In genomic region chr13:32537580-32538233, GRCh38 we compare ENCODE assay signal across 8 cellular contexts. TPM values are rescaled to one million over a fixed set of nuclear protein-coding genes. Genes with fewer than 3 reads are reported as not detected.
DNase-seq lines count a peak whose midpoint lies in the region; ATAC-seq lines count a peak whose summit lies in the region.

No MANE protein-coding gene starts in this region.

- peak overlapping the region; percentile 95 for H3K9ac ChIP-seq in mucosa of stomach (ENCODE audit: low read length)

- H3K4me1 ChIP-seq in ectodermal cell (ENCODE audit: control insufficient read depth, insufficient read depth, low read length) (peaks cover 4% of the 10 kb centered on the region), mucosa of stomach (ENCODE audit: control insufficient read depth, insufficient read depth, low read length) (peaks cover 7% of the 10 kb centered on the region)

- peaks cover 47% of the 10 kb centered on the region for H3K4me1 Mint-ChIP-seq in stimulated activated naive CD8-positive, alpha-beta T cell treated with anti-CD3 and anti-CD28 coated beads, Interleukin-15, amount 100 ng/mL, for 72 hours

- H3K4me3 ChIP-seq in ectodermal cell (ENCODE audit: insufficient read depth, low read depth, low read length) (peak overlapping the region; percentile 98), mucosa of stomach (ENCODE audit: low read length) (peak overlapping the region; percentile 99)

- H3K9me3 ChIP-seq in ectodermal cell (ENCODE audit: control insufficient read depth, low read length) (no peaks in the 10 kb centered on the region), mucosa of stomach (ENCODE audit: control insufficient read depth, low read length) (no peaks in the 10 kb centered on the region)

- H3K4me3 Mint-ChIP-seq in stimulated activated naive CD8-positive, alpha-beta T cell treated with anti-CD3 and anti-CD28 coated beads, Interleukin-15, amount 100 ng/mL, for 72 hours: peak overlapping the region; percentile 95 to 97

- H3K9me3 Mint-ChIP-seq in stimulated activated naive CD8-positive, alpha-beta T cell treated with anti-CD3 and anti-CD28 coated beads, Interleukin-15, amount 100 ng/mL, for 72 hours: peaks cover 0 to 5% of the 10 kb centered on the region in 2 donors

- H3K27ac Mint-ChIP-seq in stimulated activated naive CD8-positive, alpha-beta T cell treated with anti-CD3 and anti-CD28 coated beads, Interleukin-15, amount 100 ng/mL, for 72 hours: peak overlapping the region; percentile 99

- H3K27me3 ChIP-seq in ectodermal cell (ENCODE audit: control insufficient read depth, insufficient read depth, low read length, poor library complexity, severe bottlenecking): no peaks in the 10 kb centered on the region
- H3K27me3 ChIP-seq in mucosa of stomach (ENCODE audit: control insufficient read depth, insufficient read depth, low read length): no peaks in the 10 kb centered on the region

- ATAC-seq in HG02943 (IDR thresholded peaks at IDR 0.05; ENCODE audit: low read depth, unreplicated experiment) (peak; percentile 4), HG02973 (IDR thresholded peaks at IDR 0.05; ENCODE audit: unreplicated experiment) (no peak), GM18868 (IDR thresholded peaks at IDR 0.05; ENCODE audit: unreplicated experiment) (no peak)
- ATAC-seq in stimulated activated naive CD8-positive, alpha-beta T cell treated with anti-CD3 and anti-CD28 coated beads, Interleukin-15, amount 100 ng/mL, for 72 hours: peak; percentile 30

- peak; percentile 31 to 33 for DNase-seq in activated CD4-positive, alpha-beta T cell treated with anti-CD3 and anti-CD28 coated beads for 4 hours
- DNase-seq in stimulated activated naive CD8-positive, alpha-beta T cell treated with anti-CD3 and anti-CD28 coated beads, Interleukin-15, amount 100 ng/mL, for 72 hours: peak in 1 of 2 donors; percentile 70
- no peak for DNase-seq in epidermal melanocyte (ENCODE audit: insufficient read length, low spot score)

- peak overlapping the region; percentile 92 for H3K27ac ChIP-seq in ectodermal cell (ENCODE audit: insufficient read depth, low read depth, low read length, poor library complexity, severe bottlenecking)

- H3K36me3 ChIP-seq in ectodermal cell (ENCODE audit: control insufficient read depth, insufficient read depth, low read length): peaks cover 10% of the 10 kb centered on the region
- no peaks in the 10 kb centered on the region for H3K36me3 ChIP-seq in mucosa of stomach (ENCODE audit: control insufficient read depth, insufficient read depth, low read length)

- WGBS in ectodermal cell, 2 experiments: 24% methylated on average over 25 of the region's 25 CpGs

- H3K27me3 Mint-ChIP-seq in stimulated activated naive CD8-positive, alpha-beta T cell treated with anti-CD3 and anti-CD28 coated beads, Interleukin-15, amount 100 ng/mL, for 72 hours: peaks cover 6% of the 10 kb centered on the region

RNA-seq across cellular contexts. Expression of gene N4BP2L2, which starts 0.9 kb away (rescaled TPM):
- polyA plus RNA-seq in ectodermal cell (2013, experiment 1 of 4): 83.8 TPM
- 94.9 TPM for polyA plus RNA-seq in ectodermal cell (2013, experiment 2 of 4)
- polyA plus RNA-seq in ectodermal cell (2013, experiment 3 of 4): 67.1 TPM
- 82.9 TPM for polyA plus RNA-seq in ectodermal cell (2013, experiment 4 of 4)

RNA-seq across cellular contexts. Expression of gene PDS5B, which starts 48.5 kb away (rescaled TPM):
- 58.5 TPM for polyA plus RNA-seq in ectodermal cell (2013, experiment 1 of 4)
- 52.2 TPM for polyA plus RNA-seq in ectodermal cell (2013, experiment 2 of 4)
- polyA plus RNA-seq in ectodermal cell (2013, experiment 3 of 4): 43.8 TPM
- polyA plus RNA-seq in ectodermal cell (2013, experiment 4 of 4): 46.7 TPM

Comparison
In these comparisons a context has a peak if more than half of its experiments do, and no peak if none do; other contexts are left out.
1. ATAC-seq: peak in HG02943 (single experiment) and stimulated activated naive CD8-positive, alpha-beta T cell treated with anti-CD3 and anti-CD28 coated beads, Interleukin-15, amount 100 ng/mL, for 72 hours (single experiment); none in HG02973 (single experiment) and GM18868 (single experiment).